Comparison of ENCODE assay signal across 1 cellular context in genomic region chr3:49856181-49857005, GRCh38.
TF ChIP-seq lines count a peak whose summit lies in the region.

Gene TRAIP, minus strand, starts transcription at chr3:49856564. Its CDS starts 111 bp downstream, at chr3:49856453.

TF ChIP-seq in GM23338, 12 proteins besides CTCF, POLR2A, EP300 and RAD21 (continued from another document):
- TF ChIP-seq, protein P1, sequence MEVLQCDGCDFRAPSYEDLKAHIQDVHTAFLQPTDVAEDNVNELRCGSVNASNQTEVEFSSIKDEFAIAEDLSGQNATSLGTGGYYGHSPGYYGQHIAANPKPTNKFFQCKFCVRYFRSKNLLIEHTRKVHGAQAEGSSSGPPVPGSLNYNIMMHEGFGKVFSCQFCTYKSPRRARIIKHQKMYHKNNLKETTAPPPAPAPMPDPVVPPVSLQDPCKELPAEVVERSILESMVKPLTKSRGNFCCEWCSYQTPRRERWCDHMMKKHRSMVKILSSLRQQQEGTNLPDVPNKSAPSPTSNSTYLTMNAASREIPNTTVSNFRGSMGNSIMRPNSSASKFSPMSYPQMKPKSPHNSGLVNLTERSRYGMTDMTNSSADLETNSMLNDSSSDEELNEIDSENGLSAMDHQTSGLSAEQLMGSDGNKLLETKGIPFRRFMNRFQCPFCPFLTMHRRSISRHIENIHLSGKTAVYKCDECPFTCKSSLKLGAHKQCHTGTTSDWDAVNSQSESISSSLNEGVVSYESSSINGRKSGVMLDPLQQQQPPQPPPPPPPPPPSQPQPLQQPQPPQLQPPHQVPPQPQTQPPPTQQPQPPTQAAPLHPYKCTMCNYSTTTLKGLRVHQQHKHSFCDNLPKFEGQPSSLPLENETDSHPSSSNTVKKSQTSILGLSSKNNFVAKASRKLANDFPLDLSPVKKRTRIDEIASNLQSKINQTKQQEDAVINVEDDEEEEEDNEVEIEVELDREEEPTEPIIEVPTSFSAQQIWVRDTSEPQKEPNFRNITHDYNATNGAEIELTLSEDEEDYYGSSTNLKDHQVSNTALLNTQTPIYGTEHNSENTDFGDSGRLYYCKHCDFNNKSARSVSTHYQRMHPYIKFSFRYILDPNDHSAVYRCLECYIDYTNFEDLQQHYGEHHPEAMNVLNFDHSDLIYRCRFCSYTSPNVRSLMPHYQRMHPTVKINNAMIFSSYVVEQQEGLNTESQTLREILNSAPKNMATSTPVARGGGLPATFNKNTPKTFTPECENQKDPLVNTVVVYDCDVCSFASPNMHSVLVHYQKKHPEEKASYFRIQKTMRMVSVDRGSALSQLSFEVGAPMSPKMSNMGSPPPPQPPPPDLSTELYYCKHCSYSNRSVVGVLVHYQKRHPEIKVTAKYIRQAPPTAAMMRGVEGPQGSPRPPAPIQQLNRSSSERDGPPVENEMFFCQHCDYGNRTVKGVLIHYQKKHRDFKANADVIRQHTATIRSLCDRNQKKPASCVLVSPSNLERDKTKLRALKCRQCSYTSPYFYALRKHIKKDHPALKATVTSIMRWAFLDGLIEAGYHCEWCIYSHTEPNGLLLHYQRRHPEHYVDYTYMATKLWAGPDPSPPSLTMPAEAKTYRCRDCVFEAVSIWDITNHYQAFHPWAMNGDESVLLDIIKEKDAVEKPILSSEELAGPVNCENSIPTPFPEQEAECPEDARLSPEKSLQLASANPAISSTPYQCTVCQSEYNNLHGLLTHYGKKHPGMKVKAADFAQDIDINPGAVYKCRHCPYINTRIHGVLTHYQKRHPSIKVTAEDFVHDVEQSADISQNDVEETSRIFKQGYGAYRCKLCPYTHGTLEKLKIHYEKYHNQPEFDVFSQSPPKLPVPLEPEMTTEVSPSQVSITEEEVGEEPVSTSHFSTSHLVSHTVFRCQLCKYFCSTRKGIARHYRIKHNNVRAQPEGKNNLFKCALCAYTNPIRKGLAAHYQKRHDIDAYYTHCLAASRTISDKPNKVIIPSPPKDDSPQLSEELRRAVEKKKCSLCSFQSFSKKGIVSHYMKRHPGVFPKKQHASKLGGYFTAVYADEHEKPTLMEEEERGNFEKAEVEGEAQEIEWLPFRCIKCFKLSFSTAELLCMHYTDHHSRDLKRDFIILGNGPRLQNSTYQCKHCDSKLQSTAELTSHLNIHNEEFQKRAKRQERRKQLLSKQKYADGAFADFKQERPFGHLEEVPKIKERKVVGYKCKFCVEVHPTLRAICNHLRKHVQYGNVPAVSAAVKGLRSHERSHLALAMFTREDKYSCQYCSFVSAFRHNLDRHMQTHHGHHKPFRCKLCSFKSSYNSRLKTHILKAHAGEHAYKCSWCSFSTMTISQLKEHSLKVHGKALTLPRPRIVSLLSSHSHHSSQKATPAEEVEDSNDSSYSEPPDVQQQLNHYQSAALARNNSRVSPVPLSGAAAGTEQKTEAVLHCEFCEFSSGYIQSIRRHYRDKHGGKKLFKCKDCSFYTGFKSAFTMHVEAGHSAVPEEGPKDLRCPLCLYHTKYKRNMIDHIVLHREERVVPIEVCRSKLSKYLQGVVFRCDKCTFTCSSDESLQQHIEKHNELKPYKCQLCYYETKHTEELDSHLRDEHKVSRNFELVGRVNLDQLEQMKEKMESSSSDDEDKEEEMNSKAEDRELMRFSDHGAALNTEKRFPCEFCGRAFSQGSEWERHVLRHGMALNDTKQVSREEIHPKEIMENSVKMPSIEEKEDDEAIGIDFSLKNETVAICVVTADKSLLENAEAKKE (CRISPR knock-in tag; IDR thresholded peaks at IDR 0.05), result no peak
TF ChIP-seq in GM23338: peak in this region for 3.
